20 cellular contexts compared by ENCODE assay signal in the genomic region with DNA sequence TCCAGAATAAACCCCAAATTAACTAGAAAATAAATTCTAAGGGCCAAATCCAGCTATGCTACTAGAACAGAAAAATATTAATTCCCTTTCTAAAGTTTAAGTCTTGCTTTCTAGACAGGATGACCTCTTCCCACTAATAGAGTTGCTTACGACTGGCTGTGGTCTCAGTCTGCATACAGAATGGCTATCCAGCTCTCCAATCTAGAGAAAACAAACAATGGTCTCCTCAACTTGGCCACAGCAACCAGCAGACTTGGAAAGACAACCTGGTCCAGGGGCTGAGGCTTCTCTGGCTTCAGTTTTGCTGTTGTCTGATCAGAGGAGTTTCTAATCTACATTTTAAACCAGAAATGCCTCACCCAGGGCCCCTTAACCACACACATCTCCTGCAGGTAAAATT. TPM values are rescaled to one million over a fixed set of nuclear protein-coding genes. Genes with fewer than 3 reads are reported as not detected.
"Had no signal": no experiment of that assay in that cellular context is flagged by ENCODE, and none has a peak within 500 bp of the region (broad histone marks: within the 10 kb centered on the region; RNA-seq: fewer than 3 reads in every experiment).

No MANE protein-coding gene starts in this region.

- H3K9me3 ChIP-seq: colonic mucosa, esophagus muscularis mucosa, lower lobe of right lung, upper lobe of left lung had no signal

- H3K36me3 ChIP-seq: colonic mucosa, esophagus muscularis mucosa, lower lobe of right lung, neural progenitor cell, upper lobe of left lung had no signal

- H2AFZ ChIP-seq: neural progenitor cell had no signal

- DNase-seq: activated CD4-positive, alpha-beta memory T cell treated with anti-CD3 and anti-CD28 coated beads, Interleukin-2, amount 10 ng/mL, durations not matched to agents 7 days and 5 days; activated CD4-positive, alpha-beta T cell treated with anti-CD3 and anti-CD28 coated beads for 48 hours; activated effector memory CD4-positive, alpha-beta T cell treated with Interleukin-2 at 50 U/mL for 16 hours; activated naive CD4-positive, alpha-beta T cell treated with anti-CD3 and anti-CD28 coated beads for 36 hours; activated naive CD8-positive, alpha-beta T cell treated with anti-CD3 and anti-CD28 coated beads, Interleukin-2, amount 10 ng/mL, durations not matched to agents 7 days and 5 days; activated T-cell treated with anti-CD3 and anti-CD28 coated beads, Interleukin-2, amount 50 U/mL, for 72 hours; amniotic stem cell; central memory CD4-positive, alpha-beta T cell; colonic mucosa; dorsolateral prefrontal cortex; effector memory CD8-positive, alpha-beta T cell; lower lobe of right lung; naive thymus-derived CD8-positive, alpha-beta T cell; stimulated activated CD4-positive, alpha-beta T cell treated with anti-CD3 and anti-CD28 coated beads, Interleukin-12 subunit alpha, Interleukin-12 subunit beta, amount 100 ng/mL, for 4 hours; stimulated activated CD4-positive, alpha-beta T cell treated with anti-CD3 and anti-CD28 coated beads, Interleukin-4, amount 100 ng/mL, for 4 hours; stimulated activated naive CD8-positive, alpha-beta T cell treated with anti-CD3 and anti-CD28 coated beads, Interleukin-15, Interleukin-2, amounts not matched to agents 100 U/mL and 50 U/mL, for 24 hours; T-helper 2 cell; upper lobe of left lung had no signal

- H3K4me1 ChIP-seq: colonic mucosa, esophagus muscularis mucosa, lower lobe of right lung, neural progenitor cell, upper lobe of left lung had no signal

- H3K4me3 ChIP-seq: colonic mucosa, dorsolateral prefrontal cortex, esophagus muscularis mucosa, lower lobe of right lung, neural progenitor cell, upper lobe of left lung had no signal

- H3K4me2 ChIP-seq: neural progenitor cell had no signal

- H3K27ac ChIP-seq: colonic mucosa, dorsolateral prefrontal cortex, esophagus muscularis mucosa, lower lobe of right lung, neural progenitor cell, upper lobe of left lung had no signal

- H3K27me3 ChIP-seq: colonic mucosa, neural progenitor cell, upper lobe of left lung had no signal

- H3K9ac ChIP-seq: neural progenitor cell had no signal

RNA-seq across cellular contexts. Expression of a gene that starts 28.9 kb away (rescaled TPM):
- total RNA-seq: activated CD4-positive, alpha-beta memory T cell treated with anti-CD3 and anti-CD28 coated beads, Interleukin-2, amount 10 ng/mL, durations not matched to agents 7 days and 5 days; activated naive CD4-positive, alpha-beta T cell treated with anti-CD3 and anti-CD28 coated beads for 36 hours; activated naive CD8-positive, alpha-beta T cell treated with anti-CD3 and anti-CD28 coated beads, Interleukin-2, amount 10 ng/mL, durations not matched to agents 7 days and 5 days; activated T-cell treated with anti-CD3 and anti-CD28 coated beads, Interleukin-2, amount 50 U/mL, for 72 hours; naive thymus-derived CD8-positive, alpha-beta T cell had no signal
- polyA plus RNA-seq: naive thymus-derived CD8-positive, alpha-beta T cell had no signal
